In the genomic region with DNA sequence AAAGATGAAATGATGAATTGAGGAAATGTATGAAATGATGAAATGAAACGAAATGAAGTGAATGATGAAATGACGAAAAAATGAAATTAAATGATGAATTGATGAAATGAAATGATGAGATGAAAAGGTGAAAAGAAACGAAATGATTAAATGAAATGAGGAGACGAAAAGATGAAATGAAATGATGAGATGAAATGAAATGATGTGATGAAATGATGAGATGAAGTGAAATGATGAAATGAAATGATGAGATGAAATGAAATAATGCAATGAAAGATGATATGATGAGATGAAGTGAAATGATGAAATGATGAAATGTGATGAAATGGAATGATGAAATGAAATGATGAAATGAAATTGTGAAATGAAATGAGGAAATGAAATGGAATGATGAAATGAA, we compare ENCODE assay signal across 1 cellular context.
TF ChIP-seq lines count a peak whose summit lies in the region.

No MANE protein-coding gene starts in this region.

TF ChIP-seq in HEK293, 187 proteins besides CTCF, POLR2A, EP300 and RAD21 (continued from another document):
- TF ChIP-seq PRDM1 (tag by site-specific recombination; IDR thresholded peaks at IDR 0.05): peak; percentile 33; the same call in 1 of the 2 replicates
